19 cellular contexts compared by ENCODE assay signal in the genomic region with DNA sequence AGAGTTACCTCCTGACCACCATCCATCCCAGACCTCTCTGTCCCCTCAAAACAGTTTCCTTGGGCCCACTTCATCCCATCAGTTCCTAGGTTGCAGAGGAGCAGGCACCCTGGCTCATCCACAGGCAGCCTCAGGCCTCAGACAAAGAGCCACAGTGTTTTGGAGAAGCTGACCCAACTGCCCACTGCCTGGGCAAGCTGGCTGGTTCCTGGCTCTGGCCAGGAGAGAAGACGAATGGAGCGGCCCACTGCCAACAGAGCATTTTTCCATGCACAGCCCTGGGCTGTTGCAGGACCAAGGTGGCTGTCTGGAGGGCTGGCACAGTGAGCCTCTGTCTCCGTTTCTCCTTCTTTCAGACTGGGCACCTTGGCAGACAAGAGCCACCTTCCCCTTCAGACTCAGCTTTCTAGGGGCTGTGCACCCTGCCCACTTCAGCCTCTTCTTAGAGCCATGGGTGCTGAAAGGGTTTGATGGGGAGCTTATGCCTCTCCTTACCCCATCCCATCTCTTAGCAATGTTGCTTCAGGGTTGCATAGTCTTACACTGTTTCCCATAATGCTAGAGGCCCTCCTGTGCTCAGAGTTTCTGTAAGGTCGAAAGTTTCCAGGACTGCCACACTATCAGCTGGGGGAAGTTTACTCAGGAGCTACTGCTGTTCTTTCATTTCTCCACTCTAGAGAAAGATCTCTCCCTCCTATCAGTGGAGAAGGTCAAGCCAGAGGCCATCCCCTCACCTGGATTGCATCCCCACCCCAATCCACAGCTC. TPM values are rescaled to one million over a fixed set of nuclear protein-coding genes. Genes with fewer than 3 reads are reported as not detected.
DNase-seq lines count a peak whose midpoint lies in the region; ATAC-seq and TF ChIP-seq lines count a peak whose summit lies in the region.
"Had no signal": no experiment of that assay in that cellular context is flagged by ENCODE, and none has a peak within 500 bp of the region (broad histone marks: within the 10 kb centered on the region; RNA-seq: fewer than 3 reads in every experiment).

No MANE protein-coding gene starts in this region.

- no peak for TF ChIP-seq EP300 in tibial nerve (IDR thresholded peaks at IDR 0.05)

- H3K4me1 Mint-ChIP-seq in activated CD8-positive, alpha-beta T cell treated with anti-CD3 and anti-CD28 coated beads for 36 hours (ENCODE audit: low read depth), result peaks cover 10% of the 10 kb centered on the region
- peaks cover 6% of the 10 kb centered on the region for H3K4me1 Mint-ChIP-seq in activated CD8-positive, alpha-beta T cell treated with anti-CD3 and anti-CD28 coated beads, Interleukin-2, amount 10 ng/mL, durations not matched to agents 7 days and 5 days (ENCODE audit: low read depth)

- H3K36me3 ChIP-seq in tibial nerve, result no peaks in the 10 kb centered on the region
- H3K36me3 ChIP-seq: cardiac muscle cell, WERI-Rb-1 had no signal

- 73% methylated on average over 4 of the region's 4 CpGs for WGBS in right cardiac atrium
- 50 to 71% methylated on average over 3 to 4 of the region's 4 CpGs for WGBS in tibial nerve, 2 donors

- H3K9me3 ChIP-seq in right cardiac atrium (ENCODE audit: control insufficient read depth, low read length) (no peaks in the 10 kb centered on the region), tibial nerve (no peaks in the 10 kb centered on the region)

- H3K4me3 ChIP-seq in right cardiac atrium (ENCODE audit: low read length) (peak overlapping the region; percentile 35), tibial nerve (peak overlapping the region in 2 of 4 donors; percentile 14 to 48)
- H3K4me3 ChIP-seq: cardiac muscle cell had no signal

- H3K27ac ChIP-seq in right cardiac atrium (ENCODE audit: low read length) (no peak overlapping the region), tibial nerve (peak overlapping the region; percentile 34 to 89 (median 76))
- H3K27ac ChIP-seq: cardiac muscle cell, WERI-Rb-1 had no signal

- H3K4me1 ChIP-seq in right cardiac atrium (ENCODE audit: control insufficient read depth, insufficient read depth, low read length) (peaks cover 9% of the 10 kb centered on the region), tibial nerve (peaks cover 0 to 53% (median 16%) of the 10 kb centered on the region in 4 donors)

- no peaks in the 10 kb centered on the region for H3K27me3 ChIP-seq in right cardiac atrium (ENCODE audit: control insufficient read depth, insufficient read depth)
- no peaks in the 10 kb centered on the region for H3K27me3 ChIP-seq in tibial nerve
- H3K27me3 ChIP-seq: cardiac muscle cell had no signal

- TF ChIP-seq CTCF in activated CD8-positive, alpha-beta T cell treated with anti-CD3 and anti-CD28 coated beads for 36 hours (IDR thresholded peaks at IDR 0.05), result no peak
- no peak for TF ChIP-seq CTCF in tibial nerve (IDR thresholded peaks at IDR 0.05)

- no peak for DNase-seq in activated CD8-positive, alpha-beta T cell treated with anti-CD3 and anti-CD28 coated beads for 36 hours
- no peak for DNase-seq in activated CD8-positive, alpha-beta T cell treated with anti-CD3 and anti-CD28 coated beads, Interleukin-2, amount 10 ng/mL, durations not matched to agents 7 days and 5 days
- DNase-seq in right cardiac atrium, result no peak
- peak; percentile 79 for DNase-seq in pons (ENCODE audit: low spot score)
- no peak for DNase-seq in tibial nerve (ENCODE audit: low spot score in 2 of 2)
- DNase-seq in NCI-H2227 treated with DMSO at 0.1 percent for 48 hours (lab: John Stamatoyannopoulos, UW), result no peak
- no peak for DNase-seq in DMS53 (lab: John Stamatoyannopoulos, UW)
- DNase-seq in activated CD4-positive, alpha-beta T cell treated with anti-CD3 and anti-CD28 coated beads for 1 hour, result no peak
- DNase-seq: 8988T; activated CD8-positive, alpha-beta memory T cell treated with anti-CD3 and anti-CD28 coated beads, Interleukin-2, amount 10 ng/mL, durations not matched to agents 7 days and 5 days; activated naive CD4-positive, alpha-beta T cell treated with Interleukin-2 at 50 U/mL for 16 hours; foreskin melanocyte; MM.1S; naive B cell; retina; stimulated activated CD4-positive, alpha-beta T cell treated with anti-CD3 and anti-CD28 coated beads, Interleukin-4, amount 100 ng/mL, for 24 hours; WERI-Rb-1 had no signal

- H3K27ac Mint-ChIP-seq in activated CD8-positive, alpha-beta T cell treated with anti-CD3 and anti-CD28 coated beads for 36 hours, result peak overlapping the region; percentile 9
- H3K27ac Mint-ChIP-seq in activated CD8-positive, alpha-beta T cell treated with anti-CD3 and anti-CD28 coated beads, Interleukin-2, amount 10 ng/mL, durations not matched to agents 7 days and 5 days, result no peak overlapping the region
- H3K27ac Mint-ChIP-seq: activated CD8-positive, alpha-beta memory T cell treated with anti-CD3 and anti-CD28 coated beads, Interleukin-2, amount 10 ng/mL, durations not matched to agents 7 days and 5 days had no signal

- TF ChIP-seq POLR2A in tibial nerve (IDR thresholded peaks at IDR 0.05), result no peak

- ATAC-seq in activated CD8-positive, alpha-beta T cell treated with anti-CD3 and anti-CD28 coated beads for 36 hours, result no peak
- no peak for ATAC-seq in activated CD8-positive, alpha-beta T cell treated with anti-CD3 and anti-CD28 coated beads, Interleukin-2, amount 10 ng/mL, durations not matched to agents 7 days and 5 days
- ATAC-seq in right cardiac atrium, result peak; percentile 20 to 55
- ATAC-seq: activated CD8-positive, alpha-beta memory T cell treated with anti-CD3 and anti-CD28 coated beads, Interleukin-2, amount 10 ng/mL, durations not matched to agents 7 days and 5 days had no signal

- intact Hi-C loops in activated CD8-positive, alpha-beta T cell treated with anti-CD3 and anti-CD28 coated beads for 36 hours (cut with micrococcal nuclease), result loop anchor here (10.0 kb wide), 1 partner anchor 355 kb away; no protein-coding TSS in a partner anchor
- intact Hi-C loops in right cardiac atrium (cut with DNase I), result loop anchor here in 1 of 4 donors (5.0 kb wide), 1 partner anchor 127 kb away; a partner anchor contains a TSS

- H3K27me3 Mint-ChIP-seq in activated CD8-positive, alpha-beta T cell treated with anti-CD3 and anti-CD28 coated beads for 36 hours, result peaks cover 17% of the 10 kb centered on the region
- H3K27me3 Mint-ChIP-seq in activated CD8-positive, alpha-beta T cell treated with anti-CD3 and anti-CD28 coated beads, Interleukin-2, amount 10 ng/mL, durations not matched to agents 7 days and 5 days (ENCODE audit: low read depth), result peaks cover 21% of the 10 kb centered on the region

- CTCF ChIA-PET in activated CD8-positive, alpha-beta T cell treated with anti-CD3 and anti-CD28 coated beads for 36 hours (lab: Charles Lee), result interaction anchor here (14.7 to 24.8 kb wide), 2 partner anchors 10 to 78 kb away, joined by 161 to 1114 read pairs; no protein-coding TSS in a partner anchor
- CTCF ChIA-PET in activated CD8-positive, alpha-beta T cell treated with anti-CD3 and anti-CD28 coated beads, Interleukin-2, amount 10 ng/mL, durations not matched to agents 7 days and 5 days (lab: Charles Lee), result interaction anchor here (2.3 to 31.1 kb wide), 2 partner anchors 10 to 82 kb away, joined by 12 to 841 read pairs; no protein-coding TSS in a partner anchor

- H3K9me3 Mint-ChIP-seq in activated CD8-positive, alpha-beta T cell treated with anti-CD3 and anti-CD28 coated beads for 36 hours, result no peaks in the 10 kb centered on the region
- no peaks in the 10 kb centered on the region for H3K9me3 Mint-ChIP-seq in activated CD8-positive, alpha-beta T cell treated with anti-CD3 and anti-CD28 coated beads, Interleukin-2, amount 10 ng/mL, durations not matched to agents 7 days and 5 days (ENCODE audit: insufficient read depth)
- H3K9me3 Mint-ChIP-seq: CD14-positive monocyte had no signal

- H3K4me3 Mint-ChIP-seq in activated CD8-positive, alpha-beta T cell treated with anti-CD3 and anti-CD28 coated beads for 36 hours, result peak overlapping the region; percentile 29
- H3K4me3 Mint-ChIP-seq in activated CD8-positive, alpha-beta T cell treated with anti-CD3 and anti-CD28 coated beads, Interleukin-2, amount 10 ng/mL, durations not matched to agents 7 days and 5 days, result no peak overlapping the region
- H3K4me3 Mint-ChIP-seq: activated CD8-positive, alpha-beta memory T cell treated with anti-CD3 and anti-CD28 coated beads, Interleukin-2, amount 10 ng/mL, durations not matched to agents 7 days and 5 days had no signal

- POLR2A ChIA-PET in activated CD8-positive, alpha-beta T cell treated with anti-CD3 and anti-CD28 coated beads for 36 hours (lab: Charles Lee), result no interaction called here
- POLR2A ChIA-PET in activated CD8-positive, alpha-beta T cell treated with anti-CD3 and anti-CD28 coated beads, Interleukin-2, amount 10 ng/mL, durations not matched to agents 7 days and 5 days (lab: Charles Lee), result no interaction called here

- no peaks in the 10 kb centered on the region for H3K36me3 Mint-ChIP-seq in activated CD8-positive, alpha-beta T cell treated with anti-CD3 and anti-CD28 coated beads for 36 hours (ENCODE audit: low read depth)
- H3K36me3 Mint-ChIP-seq in activated CD8-positive, alpha-beta T cell treated with anti-CD3 and anti-CD28 coated beads, Interleukin-2, amount 10 ng/mL, durations not matched to agents 7 days and 5 days (ENCODE audit: low read depth), result no peaks in the 10 kb centered on the region
- H3K36me3 Mint-ChIP-seq: activated CD8-positive, alpha-beta memory T cell treated with anti-CD3 and anti-CD28 coated beads, Interleukin-2, amount 10 ng/mL, durations not matched to agents 7 days and 5 days; naive B cell had no signal

RNA-seq across cellular contexts. Expression of a gene that starts 1.0 kb away (rescaled TPM):
- total RNA-seq in activated CD8-positive, alpha-beta T cell treated with anti-CD3 and anti-CD28 coated beads for 36 hours, result 1 to 10 TPM; 1.4 to 2.4 TPM
- total RNA-seq in activated CD8-positive, alpha-beta T cell treated with anti-CD3 and anti-CD28 coated beads, Interleukin-2, amount 10 ng/mL, durations not matched to agents 7 days and 5 days, result not detected
- 10 to 100 TPM; 54.8 to 91.6 (median 63.5) TPM for total RNA-seq in right cardiac atrium
- polyA plus RNA-seq in right cardiac atrium, result 35.9 TPM
- 100 to 1,000 TPM in 2 of 4 donors, 10 to 100 TPM in 2; 73.9 to 203 (median 102) TPM for total RNA-seq in tibial nerve
- polyA plus RNA-seq: CD14-positive monocyte had no signal

RNA-seq across cellular contexts. Expression of a gene that starts 44.6 kb away (rescaled TPM):
- total RNA-seq in activated CD8-positive, alpha-beta T cell treated with anti-CD3 and anti-CD28 coated beads for 36 hours, result 100 to 1,000 TPM; 115 TPM
- 10 to 100 TPM; 58.6 to 58.9 TPM for total RNA-seq in activated CD8-positive, alpha-beta T cell treated with anti-CD3 and anti-CD28 coated beads, Interleukin-2, amount 10 ng/mL, durations not matched to agents 7 days and 5 days
- total RNA-seq in right cardiac atrium, result 100 to 1,000 TPM in 2 of 4 donors, 10 to 100 TPM in 2; 68.1 to 361 (median 105) TPM
- polyA plus RNA-seq in right cardiac atrium, result 333 TPM
- 100 to 1,000 TPM; 153 to 208 (median 177) TPM for total RNA-seq in tibial nerve

Comparison
In these comparisons a context has a peak if more than half of its experiments do, and no peak if none do; other contexts are left out.
1. ATAC-seq: peak in right cardiac atrium (2 of 2); none in activated CD8-positive, alpha-beta T cell treated with anti-CD3 and anti-CD28 coated beads for 36 hours (single experiment) and activated CD8-positive, alpha-beta T cell treated with anti-CD3 and anti-CD28 coated beads, Interleukin-2, amount 10 ng/mL, durations not matched to agents 7 days and 5 days (single experiment).
2. RNA of a gene that starts 1.0 kb away (total RNA-seq): 73.9 to 203 TPM in tibial nerve and 54.8 to 91.6 TPM in right cardiac atrium; 1.4 to 2.4 TPM in activated CD8-positive, alpha-beta T cell treated with anti-CD3 and anti-CD28 coated beads for 36 hours and not detected in activated CD8-positive, alpha-beta T cell treated with anti-CD3 and anti-CD28 coated beads, Interleukin-2, amount 10 ng/mL, durations not matched to agents 7 days and 5 days; every median in the first group is over 10 times any median in the second.